Comparison of ENCODE assay signal across 8 cellular contexts in genomic region chr19:7293795-7294570, GRCh38. TPM values are rescaled to one million over a fixed set of nuclear protein-coding genes. Genes with fewer than 3 reads are reported as not detected.
DNase-seq lines count a peak whose midpoint lies in the region; ATAC-seq and TF ChIP-seq lines count a peak whose summit lies in the region.

TSS of gene INSR (minus strand) at chr19:7294414. CDS start at chr19:7293891, 523 bp downstream.

- H3K9me3 ChIP-seq in lung (ENCODE audit: control insufficient read depth in 2 of 2, insufficient read depth in 1 of 2, low read length in 1 of 2), result no peaks in the 10 kb centered on the region

- no peaks in the 10 kb centered on the region for H3K79me2 ChIP-seq in ACC112 (ENCODE audit: control insufficient read depth, insufficient read depth, low read length, unreplicated experiment)

- H3K4me1 ChIP-seq in ACC112 (ENCODE audit: control insufficient read depth, insufficient read depth, low read length, unreplicated experiment) (peaks cover 3% of the 10 kb centered on the region), lung (ENCODE audit: control insufficient read depth in 2 of 2, insufficient read depth in 2 of 2, low read length in 2 of 2) (peaks cover 0 to 8% of the 10 kb centered on the region in 2 donors)

- H2AFZ ChIP-seq in ACC112 (ENCODE audit: low read length, unreplicated experiment), result peak within 1 kb of the TSS; percentile 99

- 0 to 1% methylated on average over 58 to 108 of the region's 108 CpGs for WGBS in lung, 2 donors

- DNase-seq in NCI-H446 treated with DMSO at 0.1 percent for 48 hours (lab: John Stamatoyannopoulos, UW) (peak; percentile 60), lung (ENCODE audit: low spot score) (peak; percentile 87)
- peak; percentile 8 to 16 for DNase-seq in activated CD4-positive, alpha-beta T cell treated with anti-CD3 and anti-CD28 coated beads, Interleukin-2, amount 50 U/mL, for 4 hours
- peak; percentile 7 for DNase-seq in effector CD8-positive, alpha-beta T cell (lab: John Stamatoyannopoulos, UW)
- peak; percentile 57 to 62 for DNase-seq in stimulated activated CD4-positive, alpha-beta T cell treated with anti-CD3 and anti-CD28 coated beads, Interleukin-4, amount 100 ng/mL, for 48 hours (ENCODE audit: low read depth in 2 of 2)

- peak; percentile 80 for ATAC-seq in HG03432 (IDR thresholded peaks at IDR 0.05; ENCODE audit: unreplicated experiment)
- ATAC-seq in lung (ENCODE audit: insufficient read depth, low FRiP score), result peak; percentile 94

- peak; percentile 48 for TF ChIP-seq POLR2A in GM18951 (IDR thresholded peaks at IDR 0.05; ENCODE audit: extremely low read depth, insufficient read depth, insufficient read length)

- no peaks in the 10 kb centered on the region for H3K36me3 ChIP-seq in ACC112 (ENCODE audit: insufficient read depth, low read length)
- H3K36me3 ChIP-seq in lung (ENCODE audit: control insufficient read depth in 2 of 2, insufficient read depth in 2 of 2, low read length in 2 of 2), result no peaks in the 10 kb centered on the region

- TF ChIP-seq CTCF in lung (IDR thresholded peaks at IDR 0.05; ENCODE audit: control extremely low read depth, extremely low read depth), result no peak

- no peak within 1 kb of the TSS for H3K27ac ChIP-seq in ACC112 (ENCODE audit: low read depth, low read length)
- H3K27ac ChIP-seq in lung (ENCODE audit: low read depth in 1 of 2, low read length in 1 of 2), result peak within 1 kb of the TSS; percentile 63 to 98

- H3K4me3 ChIP-seq in ACC112 (ENCODE audit: low read depth, low read length) (peak within 1 kb of the TSS; percentile 88), lung (peak within 1 kb of the TSS; percentile 90)

- in situ Hi-C loops in GM18951 (cut with MboI; ENCODE audit: low sequenced_read_pairs, unreplicated experiment), result no loop called here

- no peaks in the 10 kb centered on the region for H3K27me3 ChIP-seq in ACC112 (ENCODE audit: insufficient read depth, low read length)
- H3K27me3 ChIP-seq in lung (ENCODE audit: control insufficient read depth, insufficient read depth), result no peaks in the 10 kb centered on the region

RNA-seq across cellular contexts. Expression of gene INSR, which starts in this region (rescaled TPM):
- total RNA-seq in lung, result 10 to 100 TPM; 31.9 to 64.6 TPM
- 1 to 10 TPM; 5.8 to 9.8 TPM for polyA plus RNA-seq in lung

Comparison
In these comparisons a context has a peak if more than half of its experiments do, and no peak if none do; other contexts are left out.
1. DNase-seq: peak in every context shown above with its lines; median percentile 87 in lung; 60 in NCI-H446 treated with DMSO at 0.1 percent for 48 hours; 60 in stimulated activated CD4-positive, alpha-beta T cell treated with anti-CD3 and anti-CD28 coated beads, Interleukin-4, amount 100 ng/mL, for 48 hours; 12 in activated CD4-positive, alpha-beta T cell treated with anti-CD3 and anti-CD28 coated beads, Interleukin-2, amount 50 U/mL, for 4 hours; 7 in effector CD8-positive, alpha-beta T cell.